ENCODE assay signal across 1 cellular context in genomic region chr20:43502021-43502420, GRCh38. TPM values are rescaled to one million over a fixed set of nuclear protein-coding genes. Genes with fewer than 3 reads are reported as not detected.
"Had no signal": no experiment of that assay in that cellular context is flagged by ENCODE, and none has a peak within 500 bp of the region (broad histone marks: within the 10 kb centered on the region; RNA-seq: fewer than 3 reads in every experiment).

No MANE protein-coding gene starts in this region.

RNA-seq across cellular contexts. Expression of gene L3MBTL1, which starts 5.5 kb away (rescaled TPM):
- total RNA-seq: HT1080 had no signal

RNA-seq across cellular contexts. Expression of gene SGK2, which starts 56.8 kb away (rescaled TPM):
- total RNA-seq: HT1080 had no signal
